10 cellular contexts compared by ENCODE assay signal in the genomic region with DNA sequence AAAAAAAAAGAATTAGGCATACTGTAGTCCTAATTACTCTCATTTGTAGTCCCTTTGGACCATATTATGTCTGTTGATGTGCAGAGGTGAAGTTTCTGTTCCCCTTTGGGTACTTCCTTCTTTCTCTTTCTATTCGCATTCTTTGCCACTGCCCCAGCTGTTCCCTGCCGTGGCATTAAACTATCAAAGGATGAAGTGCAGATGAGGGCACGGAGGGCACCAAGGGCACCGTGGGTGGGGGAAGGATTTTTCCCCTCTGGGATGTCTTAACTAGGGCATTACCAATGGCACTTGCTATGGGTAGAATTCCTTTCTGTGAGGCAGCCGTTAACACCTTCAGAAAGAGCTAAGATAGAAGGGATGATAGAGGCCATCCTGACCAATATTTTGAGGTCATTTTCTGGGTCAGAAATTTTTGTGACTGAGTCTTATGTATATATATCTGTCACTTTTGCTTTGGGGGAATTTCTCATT. TPM values are rescaled to one million over a fixed set of nuclear protein-coding genes. Genes with fewer than 3 reads are reported as not detected.
A peak's percentile ranks its signal among the peaks of the same experiment; 100 is the strongest.
DNase-seq lines count a peak whose midpoint lies in the region; ATAC-seq and TF ChIP-seq lines count a peak whose summit lies in the region.
"Had no signal": no experiment of that assay in that cellular context is flagged by ENCODE, and none has a peak within 500 bp of the region (broad histone marks: within the 10 kb centered on the region; RNA-seq: fewer than 3 reads in every experiment).

No MANE protein-coding gene starts in this region.

- peak overlapping the region; percentile 55 for H3K27ac Mint-ChIP-seq in activated CD8-positive, alpha-beta T cell treated with anti-CD3 and anti-CD28 coated beads for 36 hours
- H3K27ac Mint-ChIP-seq in CD8-positive, alpha-beta T cell: no peak overlapping the region
- H3K27ac Mint-ChIP-seq in HFFc6: no peak overlapping the region

- H3K4me1 Mint-ChIP-seq in activated CD8-positive, alpha-beta T cell treated with anti-CD3 and anti-CD28 coated beads for 36 hours (ENCODE audit: low read depth): peaks cover 36% of the 10 kb centered on the region
- H3K4me1 Mint-ChIP-seq in CD8-positive, alpha-beta T cell (ENCODE audit: low read depth): peaks cover 7% of the 10 kb centered on the region
- peaks cover 7% of the 10 kb centered on the region for H3K4me1 Mint-ChIP-seq in HFFc6 (ENCODE audit: low read depth)

- H3K27me3 Mint-ChIP-seq in activated CD8-positive, alpha-beta T cell treated with anti-CD3 and anti-CD28 coated beads for 36 hours: no peaks in the 10 kb centered on the region
- H3K27me3 Mint-ChIP-seq in CD8-positive, alpha-beta T cell (ENCODE audit: low read depth): no peaks in the 10 kb centered on the region
- peaks cover 9% of the 10 kb centered on the region for H3K27me3 Mint-ChIP-seq in HFFc6 (ENCODE audit: insufficient read depth)

- POLR2A ChIA-PET in GM10248 (lab: Yijun Ruan, JAX): interaction anchor here (1.0 kb wide), 1 partner anchor 107 kb away, joined by 3 read pairs; no protein-coding TSS in a partner anchor
- POLR2A ChIA-PET in activated CD8-positive, alpha-beta T cell treated with anti-CD3 and anti-CD28 coated beads for 36 hours (lab: Charles Lee): interaction anchor here (1.2 to 1.4 kb wide), 3 partner anchors 13 to 17 kb away, joined by 3 to 4 read pairs (median 3); no protein-coding TSS in a partner anchor
- POLR2A ChIA-PET in CD8-positive, alpha-beta T cell (lab: Charles Lee): no interaction called here

- H3K4me3 ChIP-seq in CD8-positive, alpha-beta T cell (ENCODE audit: low read depth, low read length): no peak overlapping the region

- TF ChIP-seq CTCF in GM10248 (IDR thresholded peaks at IDR 0.05; ENCODE audit: control extremely low read depth, extremely low read depth, low read depth, missing control alignments) (no peak), HFFc6 (IDR thresholded peaks at IDR 0.05) (no peak)
- TF ChIP-seq CTCF in activated CD8-positive, alpha-beta T cell treated with anti-CD3 and anti-CD28 coated beads for 36 hours (IDR thresholded peaks at IDR 0.05): no peak
- TF ChIP-seq CTCF in CD8-positive, alpha-beta T cell (IDR thresholded peaks at IDR 0.05): no peak

- no peak overlapping the region for H3K4me3 Mint-ChIP-seq in activated CD8-positive, alpha-beta T cell treated with anti-CD3 and anti-CD28 coated beads for 36 hours
- no peak overlapping the region for H3K4me3 Mint-ChIP-seq in CD8-positive, alpha-beta T cell
- H3K4me3 Mint-ChIP-seq in HFFc6: no peak overlapping the region

- ATAC-seq in GM19467 (IDR thresholded peaks at IDR 0.05; ENCODE audit: unreplicated experiment) (peak; percentile 78), HG03280 (IDR thresholded peaks at IDR 0.05; ENCODE audit: unreplicated experiment) (peak; percentile 86)
- ATAC-seq in activated CD8-positive, alpha-beta T cell treated with anti-CD3 and anti-CD28 coated beads for 36 hours: peak; percentile 57
- ATAC-seq in CD8-positive, alpha-beta T cell: no peak

- intact Hi-C loops in activated CD8-positive, alpha-beta T cell treated with anti-CD3 and anti-CD28 coated beads for 36 hours (cut with micrococcal nuclease): no loop called here
- intact Hi-C loops in CD8-positive, alpha-beta T cell (cut with DNase I, micrococcal nuclease): no loop called here

- CTCF ChIA-PET in GM10248 (lab: Yijun Ruan, JAX): interaction anchor here (0.9 to 30.1 kb wide), 5 partner anchors 14 to 74 kb away, joined by 3 to 637 read pairs (median 3); partner anchors contain the start of gene DYRK3
- CTCF ChIA-PET in activated CD8-positive, alpha-beta T cell treated with anti-CD3 and anti-CD28 coated beads for 36 hours (lab: Charles Lee): interaction anchor here (0.7 to 2.5 kb wide), 5 partner anchors 10 to 233 kb away, joined by 3 to 16 read pairs (median 3); no protein-coding TSS in a partner anchor
- CTCF ChIA-PET in CD8-positive, alpha-beta T cell (lab: Charles Lee): interaction anchor here (1.0 to 1.9 kb wide), 3 partner anchors 11 to 21 kb away, joined by 3 to 4 read pairs (median 3); no protein-coding TSS in a partner anchor

- H3K9me3 ChIP-seq in CD8-positive, alpha-beta T cell (ENCODE audit: low read length): no peaks in the 10 kb centered on the region

- H3K9me3 Mint-ChIP-seq in activated CD8-positive, alpha-beta T cell treated with anti-CD3 and anti-CD28 coated beads for 36 hours: no peaks in the 10 kb centered on the region
- no peaks in the 10 kb centered on the region for H3K9me3 Mint-ChIP-seq in CD8-positive, alpha-beta T cell
- no peaks in the 10 kb centered on the region for H3K9me3 Mint-ChIP-seq in HFFc6

- H3K27me3 ChIP-seq in CD8-positive, alpha-beta T cell (ENCODE audit: insufficient read depth, low read length): no peaks in the 10 kb centered on the region

- peak; percentile 68 for DNase-seq in GM10248 (ENCODE audit: extremely low spot score)
- DNase-seq in activated CD8-positive, alpha-beta T cell treated with anti-CD3 and anti-CD28 coated beads for 36 hours: peak; percentile 48
- DNase-seq in CD8-positive, alpha-beta T cell: no peak
- no peak for DNase-seq in NCI-H1092 (lab: John Stamatoyannopoulos, UW)
- no peak for DNase-seq in HFFc6
- DNase-seq in ecto neural progenitor cell (ENCODE audit: low spot score): no peak
- DNase-seq: EL, NCI-H446 had no signal

- H3K36me3 Mint-ChIP-seq in activated CD8-positive, alpha-beta T cell treated with anti-CD3 and anti-CD28 coated beads for 36 hours (ENCODE audit: low read depth): no peaks in the 10 kb centered on the region
- no peaks in the 10 kb centered on the region for H3K36me3 Mint-ChIP-seq in CD8-positive, alpha-beta T cell
- no peaks in the 10 kb centered on the region for H3K36me3 Mint-ChIP-seq in HFFc6 (ENCODE audit: low read depth)

- H3K36me3 ChIP-seq in CD8-positive, alpha-beta T cell (ENCODE audit: insufficient read depth, low read length): no peaks in the 10 kb centered on the region

- no peak overlapping the region for H3K27ac ChIP-seq in CD8-positive, alpha-beta T cell (ENCODE audit: low read depth, low read length)

- H3K4me1 ChIP-seq in CD8-positive, alpha-beta T cell (ENCODE audit: insufficient read depth, low read length): peaks cover 3% of the 10 kb centered on the region

RNA-seq across cellular contexts. Expression of gene MAPKAPK2, which starts 4.9 kb away (rescaled TPM):
- total RNA-seq in activated CD8-positive, alpha-beta T cell treated with anti-CD3 and anti-CD28 coated beads for 36 hours: 10 to 100 TPM; 50.4 to 51.4 TPM
- 100 to 1,000 TPM; 218 to 225 TPM for total RNA-seq in CD8-positive, alpha-beta T cell
- 10 to 100 TPM; 80.0 to 89.1 (median 86.0) TPM for total RNA-seq in HFFc6 (2021; fragmentation: NEBNext Ultra II Directional; extraction: Animal tissue kit (Norgen Biotek cat#: 25700))

RNA-seq across cellular contexts. Expression of gene DYRK3, which starts 44.4 kb away (rescaled TPM):
- 1 to 10 TPM; 4.7 to 4.9 TPM for total RNA-seq in activated CD8-positive, alpha-beta T cell treated with anti-CD3 and anti-CD28 coated beads for 36 hours
- total RNA-seq in CD8-positive, alpha-beta T cell: 1 to 10 TPM in 1 of 2 experiments, under 1 TPM in 1; 0.94 to 1.4 TPM
- 10 to 100 TPM; 24.2 to 27.4 (median 26.9) TPM for total RNA-seq in HFFc6 (2021; fragmentation: NEBNext Ultra II Directional; extraction: Animal tissue kit (Norgen Biotek cat#: 25700))

Comparison
In these comparisons a context has a peak if more than half of its experiments do, and no peak if none do; other contexts are left out.
1. DNase-seq: peak in GM10248 (single experiment) and activated CD8-positive, alpha-beta T cell treated with anti-CD3 and anti-CD28 coated beads for 36 hours (single experiment); none in CD8-positive, alpha-beta T cell (0 of 7), NCI-H1092 (single experiment), HFFc6 (single experiment) and ecto neural progenitor cell (single experiment).
2. RNA of gene DYRK3, which starts 44.4 kb away (total RNA-seq): 24.2 to 27.4 TPM in HFFc6; 4.7 to 4.9 TPM in activated CD8-positive, alpha-beta T cell treated with anti-CD3 and anti-CD28 coated beads for 36 hours and 0.94 to 1.4 TPM in CD8-positive, alpha-beta T cell; every median in the first group is over 4 times any median in the second.